In genomic region chr12:4109826-4110225, GRCh38 we compare ENCODE assay signal across 27 cellular contexts.
A peak's percentile ranks its signal among the peaks of the same experiment; 100 is the strongest.
DNase-seq lines count a peak whose midpoint lies in the region; ATAC-seq and TF ChIP-seq lines count a peak whose summit lies in the region.
"Had no signal": no experiment of that assay in that cellular context is flagged by ENCODE, and none has a peak within 500 bp of the region (broad histone marks: within the 10 kb centered on the region; RNA-seq: fewer than 3 reads in every experiment).

No MANE protein-coding gene starts in this region.

- POLR2A ChIA-PET in activated CD8-positive, alpha-beta T cell treated with anti-CD3 and anti-CD28 coated beads, Interleukin-2, amount 10 ng/mL, durations not matched to agents 7 days and 5 days (lab: Charles Lee): interaction anchor here (0.9 to 1.4 kb wide), 3 partner anchors 8 to 167 kb away, joined by 3 to 5 read pairs (median 4); no protein-coding TSS in a partner anchor
- POLR2A ChIA-PET in activated CD8-positive, alpha-beta T cell treated with anti-CD3 and anti-CD28 coated beads for 36 hours (lab: Charles Lee): interaction anchor here (1.0 to 2.2 kb wide), 5 partner anchors 32 to 169 kb away, joined by 3 to 8 read pairs (median 5); no protein-coding TSS in a partner anchor
- POLR2A ChIA-PET in CD4-positive, alpha-beta T cell (lab: Charles Lee): no interaction called here

- CTCF ChIA-PET in activated CD8-positive, alpha-beta T cell treated with anti-CD3 and anti-CD28 coated beads, Interleukin-2, amount 10 ng/mL, durations not matched to agents 7 days and 5 days (lab: Charles Lee): interaction anchor here (1.0 to 5.1 kb wide), 3 partner anchors 33 to 166 kb away, joined by 3 to 24 read pairs (median 5); no protein-coding TSS in a partner anchor
- CTCF ChIA-PET in activated CD8-positive, alpha-beta T cell treated with anti-CD3 and anti-CD28 coated beads for 36 hours (lab: Charles Lee): interaction anchor here (1.2 to 1.8 kb wide), 4 partner anchors 32 to 167 kb away, joined by 3 to 7 read pairs (median 4); no protein-coding TSS in a partner anchor
- CTCF ChIA-PET in CD4-positive, alpha-beta T cell (lab: Charles Lee): interaction anchor here (1.1 kb wide), 1 partner anchor 167 kb away, joined by 4 read pairs; no protein-coding TSS in a partner anchor

- intact Hi-C loops in activated CD8-positive, alpha-beta T cell treated with anti-CD3 and anti-CD28 coated beads for 36 hours (cut with micrococcal nuclease): loop anchor here (5.0 kb wide), 1 partner anchor 37 kb away; no protein-coding TSS in a partner anchor
- intact Hi-C loops in right cardiac atrium (cut with DNase I): loop anchor here in 3 of 4 donors (5.0 to 10.0 kb wide), 2 partner anchors 165 to 167 kb away; partner anchors contain the start of gene CCND2 (in 2 of the 3)
- intact Hi-C loops in CD4-positive, alpha-beta T cell (cut with DNase I, micrococcal nuclease): loop anchor here (5.0 to 10.0 kb wide), 3 partner anchors 32 to 223 kb away; no protein-coding TSS in a partner anchor

- no peak for TF ChIP-seq CTCF in activated CD8-positive, alpha-beta T cell treated with anti-CD3 and anti-CD28 coated beads for 36 hours (IDR thresholded peaks at IDR 0.05)
- TF ChIP-seq CTCF in RWPE2 (IDR thresholded peaks at IDR 0.05; ENCODE audit: poor library complexity, severe bottlenecking) (no peak), lung (IDR thresholded peaks at IDR 0.05; ENCODE audit: control extremely low read depth, extremely low read depth) (no peak)
- TF ChIP-seq CTCF in CD4-positive, alpha-beta T cell (IDR thresholded peaks at IDR 0.05): no peak

- DNase-seq in activated CD8-positive, alpha-beta T cell treated with anti-CD3 and anti-CD28 coated beads, Interleukin-2, amount 10 ng/mL, durations not matched to agents 7 days and 5 days: peak; percentile 17
- no peak for DNase-seq in activated CD8-positive, alpha-beta T cell treated with anti-CD3 and anti-CD28 coated beads for 36 hours
- DNase-seq in RWPE2 (ENCODE audit: low spot score): no peak
- peak; percentile 11 for DNase-seq in lung (ENCODE audit: low spot score)
- no peak for DNase-seq in right cardiac atrium
- DNase-seq in CD4-positive, alpha-beta T cell: no peak
- DNase-seq: 8988T, ACHN, BE2C, Calu3, DMS79 treated with DMSO at 0.1 percent for 48 hours, GF-D8, HCEC 1CT, MM.1S, NCI-H2029, NCI-H446, NCI-H524 treated with DMSO at 0.1 percent for 48 hours, NCI-H774, PC-9, Right ventricle myocardium superior had no signal

- H3K4me1 ChIP-seq in RWPE2 (ENCODE audit: insufficient read depth, poor library complexity, severe bottlenecking) (peaks cover 27% of the 10 kb centered on the region), lung (ENCODE audit: control insufficient read depth in 2 of 2, insufficient read depth in 2 of 2, low read length in 2 of 2) (no peaks in the 10 kb centered on the region), right cardiac atrium (ENCODE audit: control insufficient read depth, insufficient read depth, low read length) (no peaks in the 10 kb centered on the region)
- H3K4me1 ChIP-seq: BE2C had no signal

- H3K9me3 ChIP-seq in RWPE2 (ENCODE audit: severe bottlenecking) (no peaks in the 10 kb centered on the region), lung (ENCODE audit: control insufficient read depth in 2 of 2, insufficient read depth in 1 of 2, low read length in 1 of 2) (no peaks in the 10 kb centered on the region), right cardiac atrium (ENCODE audit: control insufficient read depth, low read length) (no peaks in the 10 kb centered on the region)
- no peaks in the 10 kb centered on the region for H3K9me3 ChIP-seq in CD4-positive, alpha-beta T cell (ENCODE audit: control insufficient read depth, low read length)
- H3K9me3 ChIP-seq: BE2C had no signal

- no peak overlapping the region for H3K27ac Mint-ChIP-seq in activated CD8-positive, alpha-beta T cell treated with anti-CD3 and anti-CD28 coated beads, Interleukin-2, amount 10 ng/mL, durations not matched to agents 7 days and 5 days
- H3K27ac Mint-ChIP-seq in activated CD8-positive, alpha-beta T cell treated with anti-CD3 and anti-CD28 coated beads for 36 hours: no peak overlapping the region
- H3K27ac Mint-ChIP-seq in CD4-positive, alpha-beta T cell: no peak overlapping the region
- H3K27ac Mint-ChIP-seq: CD14-positive monocyte, GM23338, IgD-negative memory B cell had no signal

- H3K4me3 ChIP-seq in RWPE2 (ENCODE audit: severe bottlenecking) (no peak overlapping the region), lung (no peak overlapping the region), right cardiac atrium (ENCODE audit: low read length) (no peak overlapping the region)
- H3K4me3 ChIP-seq: GM23338, PC-9, SJSA1 had no signal

- H3K4me1 Mint-ChIP-seq in activated CD8-positive, alpha-beta T cell treated with anti-CD3 and anti-CD28 coated beads, Interleukin-2, amount 10 ng/mL, durations not matched to agents 7 days and 5 days (ENCODE audit: low read depth): peaks cover 79% of the 10 kb centered on the region
- H3K4me1 Mint-ChIP-seq in activated CD8-positive, alpha-beta T cell treated with anti-CD3 and anti-CD28 coated beads for 36 hours (ENCODE audit: low read depth): peaks cover 53% of the 10 kb centered on the region
- H3K4me1 Mint-ChIP-seq in CD4-positive, alpha-beta T cell (ENCODE audit: low read depth): peaks cover 14% of the 10 kb centered on the region

- WGBS in lung, 2 donors: 93 to 98% methylated on average over 5 of the region's 5 CpGs
- 91% methylated on average over 5 of the region's 5 CpGs for WGBS in right cardiac atrium

- no peaks in the 10 kb centered on the region for H3K9me3 Mint-ChIP-seq in activated CD8-positive, alpha-beta T cell treated with anti-CD3 and anti-CD28 coated beads, Interleukin-2, amount 10 ng/mL, durations not matched to agents 7 days and 5 days (ENCODE audit: insufficient read depth)
- H3K9me3 Mint-ChIP-seq in activated CD8-positive, alpha-beta T cell treated with anti-CD3 and anti-CD28 coated beads for 36 hours: no peaks in the 10 kb centered on the region
- H3K9me3 Mint-ChIP-seq in CD4-positive, alpha-beta T cell: no peaks in the 10 kb centered on the region
- H3K9me3 Mint-ChIP-seq: GM23338, IgD-negative memory B cell had no signal

- no peaks in the 10 kb centered on the region for H3K27me3 ChIP-seq in RWPE2 (ENCODE audit: insufficient read depth, poor library complexity, severe bottlenecking)
- no peaks in the 10 kb centered on the region for H3K27me3 ChIP-seq in lung (ENCODE audit: control insufficient read depth, insufficient read depth)
- no peaks in the 10 kb centered on the region for H3K27me3 ChIP-seq in right cardiac atrium (ENCODE audit: control insufficient read depth, insufficient read depth)
- H3K27me3 ChIP-seq in CD4-positive, alpha-beta T cell (ENCODE audit: control insufficient read depth, insufficient read depth, low read length): no peaks in the 10 kb centered on the region
- H3K27me3 ChIP-seq: BE2C, SJSA1 had no signal

- peaks cover 13% of the 10 kb centered on the region for H3K36me3 Mint-ChIP-seq in activated CD8-positive, alpha-beta T cell treated with anti-CD3 and anti-CD28 coated beads, Interleukin-2, amount 10 ng/mL, durations not matched to agents 7 days and 5 days (ENCODE audit: low read depth)
- no peaks in the 10 kb centered on the region for H3K36me3 Mint-ChIP-seq in activated CD8-positive, alpha-beta T cell treated with anti-CD3 and anti-CD28 coated beads for 36 hours (ENCODE audit: low read depth)
- H3K36me3 Mint-ChIP-seq in CD4-positive, alpha-beta T cell (ENCODE audit: low read depth): no peaks in the 10 kb centered on the region
- H3K36me3 Mint-ChIP-seq: CD14-positive monocyte, IgD-negative memory B cell had no signal

- no peaks in the 10 kb centered on the region for H3K36me3 ChIP-seq in RWPE2 (ENCODE audit: low read depth)
- H3K36me3 ChIP-seq in lung (ENCODE audit: control insufficient read depth in 2 of 2, insufficient read depth in 2 of 2, low read length in 2 of 2): no peaks in the 10 kb centered on the region
- H3K36me3 ChIP-seq: BE2C, SJSA1 had no signal

- H3K27me3 Mint-ChIP-seq in activated CD8-positive, alpha-beta T cell treated with anti-CD3 and anti-CD28 coated beads, Interleukin-2, amount 10 ng/mL, durations not matched to agents 7 days and 5 days (ENCODE audit: low read depth): no peaks in the 10 kb centered on the region
- peaks cover 2% of the 10 kb centered on the region for H3K27me3 Mint-ChIP-seq in activated CD8-positive, alpha-beta T cell treated with anti-CD3 and anti-CD28 coated beads for 36 hours
- H3K27me3 Mint-ChIP-seq in CD4-positive, alpha-beta T cell: no peaks in the 10 kb centered on the region

- H3K4me3 Mint-ChIP-seq in activated CD8-positive, alpha-beta T cell treated with anti-CD3 and anti-CD28 coated beads, Interleukin-2, amount 10 ng/mL, durations not matched to agents 7 days and 5 days: no peak overlapping the region
- H3K4me3 Mint-ChIP-seq in activated CD8-positive, alpha-beta T cell treated with anti-CD3 and anti-CD28 coated beads for 36 hours: no peak overlapping the region
- H3K4me3 Mint-ChIP-seq in CD4-positive, alpha-beta T cell: no peak overlapping the region
- H3K4me3 Mint-ChIP-seq: CD14-positive monocyte, GM23338, IgD-negative memory B cell had no signal

- H3K27ac ChIP-seq in RWPE2 (ENCODE audit: poor library complexity, severe bottlenecking) (peak overlapping the region; percentile 26), lung (ENCODE audit: low read depth in 1 of 2, low read length in 1 of 2) (no peak overlapping the region), right cardiac atrium (ENCODE audit: low read length) (no peak overlapping the region)
- H3K27ac ChIP-seq in CD4-positive, alpha-beta T cell (ENCODE audit: low read depth, low read length): no peak overlapping the region
- H3K27ac ChIP-seq: HL-60, KMS-11, PC-9, SJSA1 had no signal

- no peak for ATAC-seq in activated CD8-positive, alpha-beta T cell treated with anti-CD3 and anti-CD28 coated beads, Interleukin-2, amount 10 ng/mL, durations not matched to agents 7 days and 5 days
- no peak for ATAC-seq in activated CD8-positive, alpha-beta T cell treated with anti-CD3 and anti-CD28 coated beads for 36 hours
- ATAC-seq in RWPE2 (ENCODE audit: low read depth): no peak
- ATAC-seq in lung (ENCODE audit: insufficient read depth, low FRiP score): no peak
- no peak for ATAC-seq in GM21576 (IDR thresholded peaks at IDR 0.05; ENCODE audit: unreplicated experiment)
- ATAC-seq in right cardiac atrium: no peak
- no peak for ATAC-seq in CD4-positive, alpha-beta T cell (ENCODE audit: poor library complexity)
- ATAC-seq: GM23338 had no signal

Comparison
In these comparisons a context has a peak if more than half of its experiments do, and no peak if none do; other contexts are left out.
1. DNase-seq: peak in activated CD8-positive, alpha-beta T cell treated with anti-CD3 and anti-CD28 coated beads, Interleukin-2, amount 10 ng/mL, durations not matched to agents 7 days and 5 days (single experiment) and lung (single experiment); none in activated CD8-positive, alpha-beta T cell treated with anti-CD3 and anti-CD28 coated beads for 36 hours (single experiment), RWPE2 (single experiment), right cardiac atrium (0 of 3) and CD4-positive, alpha-beta T cell (0 of 10).